ENCODE assay signal across 8 cellular contexts in genomic region chr15:52529289-52529929, GRCh38. TPM values are rescaled to one million over a fixed set of nuclear protein-coding genes. Genes with fewer than 3 reads are reported as not detected.
A peak's percentile ranks its signal among the peaks of the same experiment; 100 is the strongest.
DNase-seq lines count a peak whose midpoint lies in the region; ATAC-seq and TF ChIP-seq lines count a peak whose summit lies in the region.

No MANE protein-coding gene starts in this region.

- no peaks in the 10 kb centered on the region for H3K36me3 ChIP-seq in KOPT-K1 (ENCODE audit: insufficient read depth, low read length)
- no peaks in the 10 kb centered on the region for H3K36me3 ChIP-seq in prostate gland

- ATAC-seq in activated T-cell treated with anti-CD3 and anti-CD28 coated beads, Interleukin-2, amount 50 U/mL, for 4 hours, result peak in 1 of 2 donors; percentile 2

- TF ChIP-seq CTCF in foreskin fibroblast (IDR thresholded peaks at IDR 0.05; ENCODE audit: low read depth, low read length) (no peak), prostate gland (IDR thresholded peaks at IDR 0.05) (no peak)

- H3K4me3 Mint-ChIP-seq in activated T-cell treated with anti-CD3 and anti-CD28 coated beads, Interleukin-2, amount 50 U/mL, for 4 hours, result peak overlapping the region; percentile 85

- TF ChIP-seq POLR2A in prostate gland (IDR thresholded peaks at IDR 0.05), result no peak

- H3K36me3 Mint-ChIP-seq in activated T-cell treated with anti-CD3 and anti-CD28 coated beads, Interleukin-2, amount 50 U/mL, for 4 hours (ENCODE audit: insufficient read depth), result no peaks in the 10 kb centered on the region

- H3K4me3 ChIP-seq in foreskin fibroblast (ENCODE audit: low read depth in 1 of 2, low read length in 2 of 2), result peak overlapping the region; percentile 57 to 70
- H3K4me3 ChIP-seq in prostate gland, result peak overlapping the region; percentile 81 to 88

- DNase-seq in NCI-H2171 treated with DMSO at 0.1 percent for 48 hours (lab: John Stamatoyannopoulos, UW), result peak; percentile 38
- DNase-seq in NCI-H2171 (lab: John Stamatoyannopoulos, UW), result no peak
- DNase-seq in activated T-cell treated with anti-CD3 and anti-CD28 coated beads, Interleukin-2, amount 50 U/mL, for 4 hours, result peak; percentile 6
- no peak for DNase-seq in foreskin fibroblast
- peak; percentile 12 for DNase-seq in prostate gland (ENCODE audit: low spot score)
- DNase-seq in COLO829 (ENCODE audit: low spot score), result no peak
- DNase-seq in DMS153 (lab: John Stamatoyannopoulos, UW), result no peak

- H3K27me3 Mint-ChIP-seq in activated T-cell treated with anti-CD3 and anti-CD28 coated beads, Interleukin-2, amount 50 U/mL, for 4 hours (ENCODE audit: low read depth), result peaks cover 4% of the 10 kb centered on the region

- H3K4me1 ChIP-seq in prostate gland (replicated peaks), result no peaks in the 10 kb centered on the region

- intact Hi-C loops in prostate gland (cut with DNase I), result loop anchor here (10.0 kb wide), 2 partner anchors 205 to 265 kb away; no protein-coding TSS in a partner anchor

- H3K9me3 ChIP-seq in KOPT-K1 (ENCODE audit: insufficient read depth, low read length, poor library complexity, severe bottlenecking) (no peaks in the 10 kb centered on the region), prostate gland (no peaks in the 10 kb centered on the region)

- H3K27ac ChIP-seq in KOPT-K1 (ENCODE audit: low read depth, low read length, poor library complexity, severe bottlenecking) (peak overlapping the region; percentile 65), prostate gland (peak overlapping the region; percentile 65 to 81)

- H3K27me3 ChIP-seq in prostate gland (replicated peaks; ENCODE audit: insufficient read depth), result no peaks in the 10 kb centered on the region

- peaks cover 30% of the 10 kb centered on the region for H3K4me1 Mint-ChIP-seq in activated T-cell treated with anti-CD3 and anti-CD28 coated beads, Interleukin-2, amount 50 U/mL, for 4 hours (ENCODE audit: low read depth)

- H3K9me3 Mint-ChIP-seq in activated T-cell treated with anti-CD3 and anti-CD28 coated beads, Interleukin-2, amount 50 U/mL, for 4 hours, result no peaks in the 10 kb centered on the region

- WGBS in prostate gland, result 2% methylated on average over 32 of the region's 37 CpGs

RNA-seq across cellular contexts. Expression of gene MYO5A, which starts 0.7 kb away (rescaled TPM):
- 10 to 100 TPM; 25.6 to 32.2 (median 29.1) TPM for total RNA-seq in activated T-cell treated with anti-CD3 and anti-CD28 coated beads, Interleukin-2, amount 50 U/mL, for 4 hours
- 10 to 100 TPM; 24.9 to 41.9 TPM for total RNA-seq in prostate gland

RNA-seq across cellular contexts. Expression of gene ARPP19, which starts 39.4 kb away (rescaled TPM):
- total RNA-seq in activated T-cell treated with anti-CD3 and anti-CD28 coated beads, Interleukin-2, amount 50 U/mL, for 4 hours, result 100 to 1,000 TPM; 182 to 203 (median 189) TPM
- 100 to 1,000 TPM in 1 of 2 donors, 10 to 100 TPM in 1; 86.9 to 130 TPM for total RNA-seq in prostate gland

Comparison
In these comparisons a context has a peak if more than half of its experiments do, and no peak if none do; other contexts are left out.
1. DNase-seq: peak in NCI-H2171 treated with DMSO at 0.1 percent for 48 hours (single experiment), activated T-cell treated with anti-CD3 and anti-CD28 coated beads, Interleukin-2, amount 50 U/mL, for 4 hours (single experiment) and prostate gland (single experiment); none in NCI-H2171 (single experiment), foreskin fibroblast (0 of 2), COLO829 (single experiment) and DMS153 (single experiment).